In the genomic region with DNA sequence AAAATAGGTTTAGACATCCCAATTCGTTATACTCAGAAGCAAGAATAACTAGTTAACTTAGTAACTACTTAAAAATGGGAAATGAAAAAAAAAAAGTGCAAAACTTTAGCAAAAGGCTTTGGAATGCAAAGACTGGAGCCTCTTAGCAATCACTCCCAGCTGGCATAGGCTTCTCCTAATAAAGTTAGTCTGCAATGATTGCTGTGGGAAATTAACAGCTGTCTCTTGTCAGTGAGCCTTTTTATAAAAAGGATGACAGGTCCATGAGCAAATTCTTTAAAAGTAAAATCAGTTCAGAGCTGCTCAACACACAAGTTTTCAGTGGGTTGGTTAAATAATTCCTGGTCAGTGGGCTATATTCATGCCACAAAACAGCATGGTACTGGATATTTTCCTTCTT, we compare ENCODE assay signal across 31 cellular contexts. TPM values are rescaled to one million over a fixed set of nuclear protein-coding genes. Genes with fewer than 3 reads are reported as not detected.
A peak's percentile ranks its signal among the peaks of the same experiment; 100 is the strongest.
DNase-seq lines count a peak whose midpoint lies in the region; ATAC-seq and TF ChIP-seq lines count a peak whose summit lies in the region.
"Had no signal": no experiment of that assay in that cellular context is flagged by ENCODE, and none has a peak within 500 bp of the region (broad histone marks: within the 10 kb centered on the region; RNA-seq: fewer than 3 reads in every experiment).

No MANE protein-coding gene starts in this region.

- no peaks in the 10 kb centered on the region; the same call in 1 of the 2 replicates for H3K9me1 ChIP-seq in IMR-90 (ENCODE audit: insufficient read depth, low read length)

- no peak overlapping the region for H3K56ac ChIP-seq in IMR-90 (ENCODE audit: extremely low read depth, insufficient read depth, low read length)

- H4K5ac ChIP-seq in IMR-90 (ENCODE audit: low read depth, low read length), result no peak overlapping the region

- H3K79me1 ChIP-seq in IMR-90 (ENCODE audit: low read depth in 1 of 2, low read length in 2 of 2), result no peaks in the 10 kb centered on the region

- H2AFZ ChIP-seq in IMR-90 (replicated peaks; ENCODE audit: low read length, poor library complexity), result no peak overlapping the region
- no peak overlapping the region for H2AFZ ChIP-seq in SU-DHL-6 (ENCODE audit: low read depth, low read length, severe bottlenecking)

- no peak overlapping the region for H3K4me3 ChIP-seq in IMR-90 (ENCODE audit: insufficient read depth, low read depth, low read length)
- no peak overlapping the region for H3K4me3 ChIP-seq in SU-DHL-6 (ENCODE audit: insufficient read depth, low read length, poor library complexity, severe bottlenecking)
- H3K4me3 ChIP-seq: esophagus squamous epithelium, gastrocnemius medialis, lower lobe of right lung, spleen, thyroid gland had no signal

- H4K20me1 ChIP-seq in IMR-90 (ENCODE audit: insufficient read depth, low read length) (no peaks in the 10 kb centered on the region), SU-DHL-6 (ENCODE audit: low read depth, low read length) (no peaks in the 10 kb centered on the region)

- no peak overlapping the region for H3K4me3 Mint-ChIP-seq in immature natural killer cell
- H3K4me3 Mint-ChIP-seq in stimulated activated memory B cell treated with anti-CD40 and anti-IgM and Interleukin-4, amounts not matched to agents 10 μg/mL and 1 μg/mL and 100 μg/mL, for 72 hours, result no peak overlapping the region
- H3K4me3 Mint-ChIP-seq: activated CD4-positive, alpha-beta memory T cell treated with anti-CD3 and anti-CD28 coated beads for 36 hours; activated naive CD8-positive, alpha-beta T cell treated with anti-CD3 and anti-CD28 coated beads, Interleukin-2, amount 50 U/mL, for 24 hours; CD4-positive, CD25-positive, alpha-beta regulatory T cell; central memory CD8-positive, alpha-beta T cell; T-helper 2 cell treated with Interferon-gamma antibody and Interleukin-4, amounts not matched to agents 5 μg/mL and 100 μg/mL, for 36 hours had no signal

- no peak; the same call in 1 of the 2 replicates for ATAC-seq in IMR-90 (ENCODE audit: low read depth)
- no peak for ATAC-seq in stimulated activated memory B cell treated with anti-CD40 and anti-IgM and Interleukin-4, amounts not matched to agents 10 μg/mL and 1 μg/mL and 100 μg/mL, for 72 hours
- ATAC-seq in sciatic nerve, result no peak
- ATAC-seq: activated naive CD8-positive, alpha-beta T cell treated with anti-CD3 and anti-CD28 coated beads, Interleukin-2, amount 50 U/mL, for 24 hours; gastrocnemius medialis; lower lobe of right lung; PC-3; right cardiac atrium; Right ventricle myocardium inferior had no signal

- no CpG with 5 or more reads among the region's 1 CpG for WGBS in IMR-90 (ENCODE audit: extremely low coverage in 2 of 2, insufficient read length in 1 of 2), 2 experiments

- no peaks in the 10 kb centered on the region for H3K9me2 ChIP-seq in SU-DHL-6 (replicated peaks; ENCODE audit: insufficient read depth, low read length)

- H2BK15ac ChIP-seq in IMR-90 (ENCODE audit: low read depth, low read length), result no peak overlapping the region

- dilution Hi-C loops in IMR-90 (cut with HindIII; ENCODE audit: low sequenced_read_pairs, unreplicated experiment), result no loop called here

- peaks cover 28% of the 10 kb centered on the region for H3K36me3 ChIP-seq in IMR-90 (ENCODE audit: control insufficient read depth, insufficient read depth, low read length)
- peaks cover 19% of the 10 kb centered on the region for H3K36me3 ChIP-seq in SU-DHL-6 (ENCODE audit: low read length)

- TF ChIP-seq RAD21 in IMR-90 (IDR thresholded peaks at IDR 0.05; ENCODE audit: low read length), result no peak

- H3K79me2 ChIP-seq in SU-DHL-6 (ENCODE audit: insufficient read depth, low read length), result no peaks in the 10 kb centered on the region

- no peak overlapping the region for H3K23ac ChIP-seq in IMR-90 (ENCODE audit: low read depth, low read length)

- TF ChIP-seq CTCF in IMR-90 (conservative IDR thresholded peaks at IDR 0.05; ENCODE audit: low read depth, low read length) (no peak), SU-DHL-6 (IDR thresholded peaks at IDR 0.05; ENCODE audit: insufficient read depth, low read length, poor library complexity, severe bottlenecking) (no peak)

- H3K9me3 Mint-ChIP-seq in immature natural killer cell, result no peaks in the 10 kb centered on the region
- no peaks in the 10 kb centered on the region for H3K9me3 Mint-ChIP-seq in stimulated activated memory B cell treated with anti-CD40 and anti-IgM and Interleukin-4, amounts not matched to agents 10 μg/mL and 1 μg/mL and 100 μg/mL, for 72 hours
- H3K9me3 Mint-ChIP-seq: activated CD4-positive, alpha-beta memory T cell treated with anti-CD3 and anti-CD28 coated beads for 36 hours; activated naive CD8-positive, alpha-beta T cell treated with anti-CD3 and anti-CD28 coated beads, Interleukin-2, amount 50 U/mL, for 24 hours; CD4-positive, CD25-positive, alpha-beta regulatory T cell; central memory CD8-positive, alpha-beta T cell; T-helper 2 cell treated with Interferon-gamma antibody and Interleukin-4, amounts not matched to agents 5 μg/mL and 100 μg/mL, for 36 hours had no signal

- H3K36me3 Mint-ChIP-seq in immature natural killer cell, result peaks cover 18 to 52% (median 27%) of the 10 kb centered on the region in 3 donors
- H3K36me3 Mint-ChIP-seq in stimulated activated memory B cell treated with anti-CD40 and anti-IgM and Interleukin-4, amounts not matched to agents 10 μg/mL and 1 μg/mL and 100 μg/mL, for 72 hours, result peaks cover 83% of the 10 kb centered on the region

- no peak overlapping the region for H2BK120ac ChIP-seq in IMR-90 (ENCODE audit: low read depth, low read length)

- H3K9me3 ChIP-seq in IMR-90 (ENCODE audit: control insufficient read depth, insufficient read depth, low read length) (no peaks in the 10 kb centered on the region), SU-DHL-6 (ENCODE audit: insufficient read depth, low read length) (no peaks in the 10 kb centered on the region)
- H3K9me3 ChIP-seq: esophagus squamous epithelium, gastrocnemius medialis, lower lobe of right lung, spleen, thyroid gland had no signal

- no peak overlapping the region for H3K4me2 ChIP-seq in IMR-90 (ENCODE audit: low read depth, low read length)
- H3K4me2 ChIP-seq in SU-DHL-6 (ENCODE audit: low read depth, low read length, poor library complexity, severe bottlenecking), result peak overlapping the region; percentile 74
- H3K4me2 ChIP-seq: KMS-11 had no signal

- H3K9ac ChIP-seq in IMR-90 (ENCODE audit: low read depth, low read length) (no peak overlapping the region), SU-DHL-6 (ENCODE audit: low read length) (no peak overlapping the region)
- H3K9ac ChIP-seq: KMS-11 had no signal

- no peaks in the 10 kb centered on the region for H3K4me1 ChIP-seq in IMR-90 (ENCODE audit: control insufficient read depth, insufficient read depth, low read length)
- H3K4me1 ChIP-seq: esophagus squamous epithelium, gastrocnemius medialis, lower lobe of right lung had no signal

- H2AK5ac ChIP-seq in IMR-90 (ENCODE audit: low read depth, low read length), result no peak overlapping the region

- H3K27ac ChIP-seq in IMR-90 (ENCODE audit: insufficient read depth, low read length) (no peak overlapping the region), SU-DHL-6 (ENCODE audit: low read depth, low read length) (peak overlapping the region; percentile 97)
- H3K27ac ChIP-seq: esophagus squamous epithelium, gastrocnemius medialis, HL-60, KMS-11, lower lobe of right lung, thyroid gland had no signal

- CTCF ChIA-PET in IMR-90 (lab: Yijun Ruan, JAX), result interaction anchor here (1.4 kb wide), 1 partner anchor 25 kb away, joined by 3 read pairs; no protein-coding TSS in a partner anchor

- TF ChIP-seq POLR2A in IMR-90 (IDR thresholded peaks at IDR 0.05; ENCODE audit: low read depth, low read length), result no peak

- in situ Hi-C loops in IMR-90 (cut with MboI; ENCODE audit: low sequenced_read_pairs), result no loop called here

- no peak overlapping the region for H4K8ac ChIP-seq in IMR-90 (ENCODE audit: low read depth in 2 of 2, low read length in 2 of 2)

- H2AK9ac ChIP-seq in IMR-90 (replicated peaks; ENCODE audit: low read depth, low read length, poor library complexity), result no peak overlapping the region

- no peak overlapping the region for H4K91ac ChIP-seq in IMR-90 (ENCODE audit: insufficient read depth, low read depth, low read length)

- no peak overlapping the region for H3K18ac ChIP-seq in IMR-90 (ENCODE audit: low read depth, low read length)

- H3K27ac Mint-ChIP-seq in immature natural killer cell, result peak overlapping the region in 5 of 6 donors; percentile 41 to 82 (median 65)
- H3K27ac Mint-ChIP-seq in stimulated activated memory B cell treated with anti-CD40 and anti-IgM and Interleukin-4, amounts not matched to agents 10 μg/mL and 1 μg/mL and 100 μg/mL, for 72 hours, result peak overlapping the region; percentile 70
- H3K27ac Mint-ChIP-seq: activated CD4-positive, alpha-beta memory T cell treated with anti-CD3 and anti-CD28 coated beads for 36 hours; activated naive CD8-positive, alpha-beta T cell treated with anti-CD3 and anti-CD28 coated beads, Interleukin-2, amount 50 U/mL, for 24 hours; T-helper 2 cell treated with Interferon-gamma antibody and Interleukin-4, amounts not matched to agents 5 μg/mL and 100 μg/mL, for 36 hours had no signal

- H3K14ac ChIP-seq in IMR-90 (replicated peaks; ENCODE audit: low read depth, low read length), result no peak overlapping the region

- no peak overlapping the region for H2BK5ac ChIP-seq in IMR-90 (ENCODE audit: low read depth, low read length, poor library complexity, severe bottlenecking)

- H3K27me3 Mint-ChIP-seq in immature natural killer cell (ENCODE audit: low read depth in 3 of 3), result no peaks in the 10 kb centered on the region
- no peaks in the 10 kb centered on the region for H3K27me3 Mint-ChIP-seq in stimulated activated memory B cell treated with anti-CD40 and anti-IgM and Interleukin-4, amounts not matched to agents 10 μg/mL and 1 μg/mL and 100 μg/mL, for 72 hours
- H3K27me3 Mint-ChIP-seq: activated CD4-positive, alpha-beta memory T cell treated with anti-CD3 and anti-CD28 coated beads for 36 hours; activated naive CD8-positive, alpha-beta T cell treated with anti-CD3 and anti-CD28 coated beads, Interleukin-2, amount 50 U/mL, for 24 hours; CD4-positive, CD25-positive, alpha-beta regulatory T cell; central memory CD8-positive, alpha-beta T cell had no signal

- peaks cover 34 to 39% of the 10 kb centered on the region in 2 donors for H3K4me1 Mint-ChIP-seq in immature natural killer cell
- peaks cover 56% of the 10 kb centered on the region for H3K4me1 Mint-ChIP-seq in stimulated activated memory B cell treated with anti-CD40 and anti-IgM and Interleukin-4, amounts not matched to agents 10 μg/mL and 1 μg/mL and 100 μg/mL, for 72 hours

- no peak overlapping the region for H2BK20ac ChIP-seq in IMR-90 (ENCODE audit: low read depth, low read length)

- intact Hi-C loops in IMR-90 (cut with micrococcal nuclease), result no loop called here
- intact Hi-C loops in sciatic nerve (cut with DNase I), result no loop called here

- H3F3A ChIP-seq in SU-DHL-6 (ENCODE audit: insufficient read depth), result peaks cover 30% of the 10 kb centered on the region

- BruUV-seq in IMR-90 (replicated peaks; lab: Mats Ljungman, UMichigan), result no TSS peak

- DNase-seq in IMR-90 (peak; percentile 5), immature natural killer cell (no peak), midbrain (lab: John Stamatoyannopoulos, UW) (no peak), cortex of kidney (lab: John Stamatoyannopoulos, UW) (no peak), sciatic nerve (ENCODE audit: low spot score) (no peak)
- DNase-seq: activated CD4-positive, alpha-beta memory T cell treated with anti-CD3 and anti-CD28 coated beads for 36 hours; activated CD4-positive, alpha-beta T cell treated with anti-CD3 and anti-CD28 coated beads for 1 hour; activated CD8-positive, alpha-beta memory T cell treated with anti-CD3 and anti-CD28 coated beads, Interleukin-2, amount 50 U/mL, for 4 hours; activated naive CD4-positive, alpha-beta T cell; activated naive CD8-positive, alpha-beta T cell treated with anti-CD3 and anti-CD28 coated beads, Interleukin-2, amount 50 U/mL, for 24 hours; CD4-positive, CD25-positive, alpha-beta regulatory T cell; esophagus squamous epithelium; gastrocnemius medialis; kidney glomerular epithelial cell; lower lobe of right lung; NCI-H2029 treated with DMSO at 0.1 percent for 48 hours; NCI-H526; PC-3; posterior cingulate gyrus; right cardiac atrium; spleen; stimulated activated CD8-positive, alpha-beta memory T cell treated with anti-CD3 and anti-CD28 coated beads, Interleukin-4, amount 100 ng/mL, for 48 hours; thyroid gland had no signal

- H3K4ac ChIP-seq in IMR-90 (ENCODE audit: low read depth, low read length), result no peak overlapping the region

- POLR2A ChIA-PET in IMR-90 (lab: Charles Lee; ENCODE audit: unreplicated experiment), result no interaction called here

- no peaks in the 10 kb centered on the region for H3K27me3 ChIP-seq in IMR-90 (ENCODE audit: control insufficient read depth, insufficient read depth, low read length)
- H3K27me3 ChIP-seq in SU-DHL-6 (ENCODE audit: low read length), result no peaks in the 10 kb centered on the region
- H3K27me3 ChIP-seq: esophagus squamous epithelium, gastrocnemius medialis, spleen, thyroid gland had no signal

RNA-seq across cellular contexts. Expression of gene SYCP3, which starts 7.4 kb away (rescaled TPM):
- total RNA-seq in IMR-90 (2012; rRNA removed) (under 0.01 TPM in 1 of 2 replicates, not detected in the other), sciatic nerve (not detected)
- polyA plus RNA-seq in IMR-90 (2012; rRNA removed) (0.07 TPM in 1 of 2 replicates, not detected in the other), immature natural killer cell (under 1 TPM in 1 of 3 donors, not detected in 2; 0.18 TPM)
- not detected in 2 replicates for polyA plus RNA-seq in IMR-90 (2012; cell fraction: cytosol; rRNA removed)
- polyA plus RNA-seq in IMR-90 (2012; cell fraction: nucleus; rRNA removed; ENCODE audit: low replicate concordance), result 0.10 TPM in 1 of 2 replicates, not detected in the other
- total RNA-seq: dermis microvascular lymphatic vessel endothelial cell, PC-3, Right ventricle myocardium inferior had no signal

RNA-seq across cellular contexts. Expression of gene CHPT1, which starts 49.2 kb away (rescaled TPM):
- total RNA-seq in IMR-90 (2012; rRNA removed) (8.1 and 18.6 TPM in 2 replicates), sciatic nerve (66.3 TPM)
- polyA plus RNA-seq in IMR-90 (2012; rRNA removed) (11.4 and 11.7 TPM in 2 replicates), immature natural killer cell (10 to 100 TPM; 13.1 to 28.5 (median 17.2) TPM)
- 2.1 and 10.0 TPM in 2 replicates for polyA plus RNA-seq in IMR-90 (2012; cell fraction: cytosol; rRNA removed)
- polyA plus RNA-seq in IMR-90 (2012; cell fraction: nucleus; rRNA removed; ENCODE audit: low replicate concordance), result 6.9 and 8.3 TPM in 2 replicates
